Comparison of ENCODE assay signal across 15 cellular contexts in the genomic region with DNA sequence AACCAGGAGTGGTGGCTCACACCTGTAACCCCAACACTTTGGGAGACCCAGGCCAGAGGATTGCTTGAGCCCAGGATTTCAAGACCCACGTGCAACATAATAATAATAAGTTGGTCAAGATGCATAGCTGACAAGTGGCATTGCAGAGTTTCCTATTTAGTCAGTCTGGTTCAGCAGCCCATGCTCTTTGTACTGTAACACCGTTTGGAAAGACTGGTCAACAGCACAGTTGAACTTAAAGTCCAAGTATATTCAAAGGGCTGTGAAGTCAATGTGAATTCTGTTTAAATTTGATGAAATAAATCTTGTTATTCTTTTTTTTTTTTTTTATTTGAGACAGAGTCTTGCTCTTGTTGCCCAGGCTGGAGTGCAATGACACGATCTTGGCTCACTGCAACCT. TPM values are rescaled to one million over a fixed set of nuclear protein-coding genes. Genes with fewer than 3 reads are reported as not detected.
DNase-seq lines count a peak whose midpoint lies in the region; ATAC-seq and TF ChIP-seq lines count a peak whose summit lies in the region.
"Had no signal": no experiment of that assay in that cellular context is flagged by ENCODE, and none has a peak within 500 bp of the region (broad histone marks: within the 10 kb centered on the region; RNA-seq: fewer than 3 reads in every experiment).

No MANE protein-coding gene starts in this region.

- H3K27me3 ChIP-seq in CD4-positive, CD25-positive, alpha-beta regulatory T cell (ENCODE audit: control insufficient read depth, insufficient read depth, low read length): peaks cover 5% of the 10 kb centered on the region

- TF ChIP-seq CTCF in OCI-LY7 (conservative IDR thresholded peaks at IDR 0.05; ENCODE audit: low read length) (no peak), mesothelial cell of epicardium (IDR thresholded peaks at IDR 0.05; ENCODE audit: unreplicated experiment) (no peak)

- no peak overlapping the region; the same call in 1 of the 2 replicates for H2AFZ ChIP-seq in OCI-LY7 (ENCODE audit: low read length)

- no peak overlapping the region for H3K27ac ChIP-seq in CD4-positive, CD25-positive, alpha-beta regulatory T cell (ENCODE audit: insufficient read depth, low read length, poor library complexity, severe bottlenecking)
- no peak overlapping the region for H3K27ac ChIP-seq in OCI-LY7 (ENCODE audit: low read depth, low read length, poor library complexity, severe bottlenecking)

- peaks cover 18% of the 10 kb centered on the region; the same call in 1 of the 2 replicates for H4K20me1 ChIP-seq in OCI-LY7 (ENCODE audit: insufficient read depth, low read length)

- H3K9me3 Mint-ChIP-seq in activated CD4-positive, alpha-beta T cell treated with anti-CD3 and anti-CD28 coated beads, Interleukin-2, amount 10 ng/mL, durations not matched to agents 24 days and 14 days: no peaks in the 10 kb centered on the region
- peaks cover 0 to 2% (median 0%) of the 10 kb centered on the region in 7 donors for H3K9me3 Mint-ChIP-seq in CD4-positive, CD25-positive, alpha-beta regulatory T cell
- no peaks in the 10 kb centered on the region for H3K9me3 Mint-ChIP-seq in mesothelial cell of epicardium
- H3K9me3 Mint-ChIP-seq: IgD-negative memory B cell had no signal

- H3K4me3 Mint-ChIP-seq in activated CD4-positive, alpha-beta T cell treated with anti-CD3 and anti-CD28 coated beads, Interleukin-2, amount 10 ng/mL, durations not matched to agents 24 days and 14 days: peak overlapping the region; percentile 94
- H3K4me3 Mint-ChIP-seq in CD4-positive, CD25-positive, alpha-beta regulatory T cell: peak overlapping the region in 3 of 4 donors; percentile 95 to 97 (median 95)
- H3K4me3 Mint-ChIP-seq in mesothelial cell of epicardium: peak overlapping the region; percentile 8

- H3K79me2 ChIP-seq in OCI-LY7 (ENCODE audit: insufficient read depth, low read depth, low read length): peaks cover 32% of the 10 kb centered on the region

- no TSS peak for BruUV-seq in OCI-LY7 (replicated peaks; lab: Mats Ljungman, UMichigan)

- CTCF ChIA-PET in OCI-LY7 (lab: Charles Lee; ENCODE audit: unreplicated experiment) (no interaction called here), HEK293T (lab: Yijun Ruan, JAX) (interaction anchor here (0.7 kb wide), 1 partner anchor 55 kb away, joined by 3 read pairs; no protein-coding TSS in a partner anchor)

- in situ Hi-C loops in G401 (cut with HindIII; ENCODE audit: low sequenced_read_pairs): no loop called here

- no peaks in the 10 kb centered on the region for H3K9me2 ChIP-seq in OCI-LY7 (ENCODE audit: insufficient read depth, low read length)

- H3K4me2 ChIP-seq in OCI-LY7 (ENCODE audit: low read length): 0 out of 2 replicates have a peak overlapping the region, but pooled peaks have one; percentile 75

- peaks cover 8% of the 10 kb centered on the region for H3K36me3 Mint-ChIP-seq in activated CD4-positive, alpha-beta T cell treated with anti-CD3 and anti-CD28 coated beads, Interleukin-2, amount 10 ng/mL, durations not matched to agents 24 days and 14 days (ENCODE audit: low read depth)
- no peaks in the 10 kb centered on the region for H3K36me3 Mint-ChIP-seq in CD4-positive, CD25-positive, alpha-beta regulatory T cell
- peaks cover 4% of the 10 kb centered on the region for H3K36me3 Mint-ChIP-seq in mesothelial cell of epicardium

- POLR2A ChIA-PET in OCI-LY7 (lab: Charles Lee) (interaction anchor here (0.6 to 2.1 kb wide), 3 partner anchors 14 to 25 kb away, joined by 3 to 12 read pairs (median 8); no protein-coding TSS in a partner anchor), HEK293T (lab: Yijun Ruan, JAX) (interaction anchor here (1.5 to 3.3 kb wide), 3 partner anchors 24 to 1381 kb away, joined by 4 to 22 read pairs (median 4); a partner anchor contains a TSS)

- intact Hi-C loops in activated CD4-positive, alpha-beta T cell treated with anti-CD3 and anti-CD28 coated beads, Interleukin-2, amount 10 ng/mL, durations not matched to agents 24 days and 14 days (cut with micrococcal nuclease): loop anchor here (5.0 to 10.0 kb wide), 2 partner anchors 307 to 1276 kb away; a partner anchor contains a TSS
- intact Hi-C loops in OCI-LY7 (cut with micrococcal nuclease; ENCODE audit: unreplicated experiment): no loop called here

- no peaks in the 10 kb centered on the region for H3K36me3 ChIP-seq in CD4-positive, CD25-positive, alpha-beta regulatory T cell (ENCODE audit: control insufficient read depth, insufficient read depth, low read length)
- no peaks in the 10 kb centered on the region for H3K36me3 ChIP-seq in OCI-LY7 (ENCODE audit: insufficient read depth, low read length)

- H3K9me3 ChIP-seq in CD4-positive, CD25-positive, alpha-beta regulatory T cell (ENCODE audit: control insufficient read depth in 2 of 2, low read length in 2 of 2): no peaks in the 10 kb centered on the region
- H3K9me3 ChIP-seq in OCI-LY7 (ENCODE audit: low read length): no peaks in the 10 kb centered on the region

- DNase-seq in activated CD4-positive, alpha-beta T cell treated with anti-CD3 and anti-CD28 coated beads, Interleukin-2, amount 10 ng/mL, durations not matched to agents 24 days and 14 days: no peak
- no peak for DNase-seq in activated CD4-positive, alpha-beta T cell treated with anti-CD3 and anti-CD28 coated beads, Interleukin-2, amount 50 U/mL, for 4 hours
- no peak for DNase-seq in CD4-positive, CD25-positive, alpha-beta regulatory T cell
- DNase-seq in OCI-LY7 (ENCODE audit: low spot score) (no peak), mesothelial cell of epicardium (ENCODE audit: low spot score in 2 of 2, unreplicated experiment in 2 of 2) (no peak), G401 (ENCODE audit: low spot score) (no peak), HEK293T (ENCODE audit: extremely low spot score) (no peak)
- DNase-seq: C1 segment of cervical spinal cord, DMS79 treated with DMSO at 0.1 percent for 48 hours, MV-4-11, NCI-H1417 treated with DMSO at 0.1 percent for 48 hours, NCI-H2029, NCI-H2171 treated with DMSO at 0.1 percent for 48 hours had no signal

- peaks cover 20% of the 10 kb centered on the region for H3K27me3 Mint-ChIP-seq in activated CD4-positive, alpha-beta T cell treated with anti-CD3 and anti-CD28 coated beads, Interleukin-2, amount 10 ng/mL, durations not matched to agents 24 days and 14 days
- H3K27me3 Mint-ChIP-seq in CD4-positive, CD25-positive, alpha-beta regulatory T cell: peaks cover 14% of the 10 kb centered on the region
- peaks cover 23% of the 10 kb centered on the region for H3K27me3 Mint-ChIP-seq in mesothelial cell of epicardium (ENCODE audit: low read depth)

- H3K4me3 ChIP-seq in CD4-positive, CD25-positive, alpha-beta regulatory T cell (ENCODE audit: low read depth, low read length): peak overlapping the region; percentile 7
- H3K4me3 ChIP-seq in OCI-LY7 (ENCODE audit: low read depth, low read length, poor library complexity, severe bottlenecking): no peak overlapping the region

- peaks cover 19% of the 10 kb centered on the region for H3K4me1 Mint-ChIP-seq in activated CD4-positive, alpha-beta T cell treated with anti-CD3 and anti-CD28 coated beads, Interleukin-2, amount 10 ng/mL, durations not matched to agents 24 days and 14 days
- H3K4me1 Mint-ChIP-seq in CD4-positive, CD25-positive, alpha-beta regulatory T cell: peaks cover 13 to 38% (median 21%) of the 10 kb centered on the region in 4 donors
- H3K4me1 Mint-ChIP-seq in mesothelial cell of epicardium: peaks cover 24% of the 10 kb centered on the region

- peaks cover 33% of the 10 kb centered on the region for H3K4me1 ChIP-seq in CD4-positive, CD25-positive, alpha-beta regulatory T cell (ENCODE audit: control insufficient read depth, insufficient read depth, low read length, poor library complexity, severe bottlenecking)
- peaks cover 22% of the 10 kb centered on the region for H3K4me1 ChIP-seq in OCI-LY7 (ENCODE audit: insufficient read depth, low read length, poor library complexity, severe bottlenecking)

- H3K27ac Mint-ChIP-seq in activated CD4-positive, alpha-beta T cell treated with anti-CD3 and anti-CD28 coated beads, Interleukin-2, amount 10 ng/mL, durations not matched to agents 24 days and 14 days: no peak overlapping the region
- H3K27ac Mint-ChIP-seq in CD4-positive, CD25-positive, alpha-beta regulatory T cell: peak overlapping the region in 1 of 3 donors; percentile 99
- H3K27ac Mint-ChIP-seq in mesothelial cell of epicardium: no peak overlapping the region

- ATAC-seq in CD4-positive, CD25-positive, alpha-beta regulatory T cell (ENCODE audit: low read depth in 2 of 2): no peak
- ATAC-seq in HG03135 (IDR thresholded peaks at IDR 0.05; ENCODE audit: unreplicated experiment): no peak

TF ChIP-seq in HEK293T, 16 proteins besides CTCF, POLR2A, EP300 and RAD21:
- TF ChIP-seq FOXM1 (IDR thresholded peaks at IDR 0.05; ENCODE audit: borderline replicate concordance): no peak
- TF ChIP-seq SP1 (IDR thresholded peaks at IDR 0.05): no peak
- no peak for TF ChIP-seq FOXK2 (IDR thresholded peaks at IDR 0.05)
- no peak for TF ChIP-seq BHLHE40 (IDR thresholded peaks at IDR 0.05; ENCODE audit: borderline replicate concordance)
- no peak for TF ChIP-seq L3MBTL2 (conservative IDR thresholded peaks at IDR 0.05)
- TF ChIP-seq FOXA1 (IDR thresholded peaks at IDR 0.05): no peak
- no peak for TF ChIP-seq ZNF384 (IDR thresholded peaks at IDR 0.05)
- TF ChIP-seq CTBP1 (IDR thresholded peaks at IDR 0.05; ENCODE audit: borderline replicate concordance): no peak
- no peak for TF ChIP-seq TARDBP (IDR thresholded peaks at IDR 0.05)
- TF ChIP-seq ELF4 (IDR thresholded peaks at IDR 0.05): no peak
- TF ChIP-seq ARNT (IDR thresholded peaks at IDR 0.05): no peak
- no peak for TF ChIP-seq NFRKB (IDR thresholded peaks at IDR 0.05)
- TF ChIP-seq LEF1 (IDR thresholded peaks at IDR 0.05; ENCODE audit: borderline replicate concordance): no peak

RNA-seq across cellular contexts. Expression of a gene that starts 1.5 kb away (rescaled TPM):
- 18.9 and 20.1 TPM in 2 replicates for total RNA-seq in activated CD4-positive, alpha-beta T cell treated with anti-CD3 and anti-CD28 coated beads, Interleukin-2, amount 10 ng/mL, durations not matched to agents 24 days and 14 days
- 18.0 TPM for total RNA-seq in CD4-positive, CD25-positive, alpha-beta regulatory T cell
- polyA plus RNA-seq in CD4-positive, CD25-positive, alpha-beta regulatory T cell: 10 to 100 TPM; 19.7 to 23.6 (median 22.4) TPM
- total RNA-seq in OCI-LY7 (2014; rRNA removed; shearing (Covaris generic)): 18.3 and 22.7 TPM in 2 replicates
- total RNA-seq in OCI-LY7 (2022): 17.8 and 20.3 TPM in 2 replicates
- 18.6 to 19.2 TPM (median 19.1 TPM) in 3 replicates for total RNA-seq in mesothelial cell of epicardium
- total RNA-seq in G401 (2014; rRNA removed; shearing (Covaris generic)): 21.8 and 46.1 TPM in 2 replicates

RNA-seq across cellular contexts. Expression of a gene that starts 22.8 kb away (rescaled TPM):
- 181 and 190 TPM in 2 replicates for total RNA-seq in activated CD4-positive, alpha-beta T cell treated with anti-CD3 and anti-CD28 coated beads, Interleukin-2, amount 10 ng/mL, durations not matched to agents 24 days and 14 days
- 70.1 TPM for total RNA-seq in CD4-positive, CD25-positive, alpha-beta regulatory T cell
- polyA plus RNA-seq in CD4-positive, CD25-positive, alpha-beta regulatory T cell: 10 to 100 TPM; 27.4 to 44.7 (median 39.3) TPM
- 78.8 and 107 TPM in 2 replicates for total RNA-seq in OCI-LY7 (2014; rRNA removed; shearing (Covaris generic))
- total RNA-seq in OCI-LY7 (2022): 94.0 and 111 TPM in 2 replicates
- total RNA-seq in mesothelial cell of epicardium: 65.3 to 66.9 TPM (median 65.5 TPM) in 3 replicates
- total RNA-seq in G401 (2014; rRNA removed; shearing (Covaris generic)): 103 and 171 TPM in 2 replicates

Comparison
In these comparisons a context has a peak if more than half of its experiments do, and no peak if none do; other contexts are left out.
1. H3K4me3 Mint-ChIP-seq: peak in every context shown above with its lines; median percentile 95 in CD4-positive, CD25-positive, alpha-beta regulatory T cell; 94 in activated CD4-positive, alpha-beta T cell treated with anti-CD3 and anti-CD28 coated beads, Interleukin-2, amount 10 ng/mL, durations not matched to agents 24 days and 14 days; 8 in mesothelial cell of epicardium.